Comparison of ENCODE assay signal across 8 cellular contexts in genomic region chr11:124481365-124482323, GRCh38. TPM values are rescaled to one million over a fixed set of nuclear protein-coding genes. Genes with fewer than 3 reads are reported as not detected.
A peak's percentile ranks its signal among the peaks of the same experiment; 100 is the strongest.
DNase-seq lines count a peak whose midpoint lies in the region; ATAC-seq, FAIRE-seq and TF ChIP-seq lines count a peak whose summit lies in the region.
"Had no signal": no experiment of that assay in that cellular context is flagged by ENCODE, and none has a peak within 500 bp of the region (broad histone marks: within the 10 kb centered on the region; RNA-seq: fewer than 3 reads in every experiment).

No MANE protein-coding gene starts in this region.

- CTCF ChIA-PET in endothelial cell of umbilical vein (lab: Charles Lee), result interaction anchor here (0.6 to 1.5 kb wide), 2 partner anchors 10 to 1085 kb away, joined by 3 to 5 read pairs; no protein-coding TSS in a partner anchor

- dilution Hi-C loops in endothelial cell of umbilical vein (cut with MboI; ENCODE audit: extremely low pct_ligation_motif_present, low sequenced_read_pairs), result no loop called here

- no peaks in the 10 kb centered on the region for H3K27me3 Mint-ChIP-seq in nephron (ENCODE audit: low read depth)

- TSS peak; percentile 45 for BruUV-seq in endothelial cell of umbilical vein (replicated peaks; lab: Mats Ljungman, UMichigan)

- FAIRE-seq in GM12892 (lab: Jason Lieb, UNC) (peak; percentile 83), endothelial cell of umbilical vein (lab: Jason Lieb, UNC) (peak; percentile 55), frontal cortex (lab: Jason Lieb, UNC) (no peak)
- FAIRE-seq: TTC549 had no signal

- H3K36me3 ChIP-seq in SJSA1 (no peaks in the 10 kb centered on the region), endothelial cell of umbilical vein (ENCODE audit: control insufficient read depth in 2 of 2, extremely low read depth in 1 of 2, insufficient read depth in 2 of 2, low read length in 2 of 2) (no peaks in the 10 kb centered on the region)

- intact Hi-C loops in endothelial cell of umbilical vein (cut with micrococcal nuclease), result no loop called here

- H4K20me1 ChIP-seq in endothelial cell of umbilical vein (replicated peaks; ENCODE audit: control insufficient read depth, extremely low read depth, insufficient read depth, low read length), result no peaks in the 10 kb centered on the region

- H3K4me2 ChIP-seq in endothelial cell of umbilical vein (ENCODE audit: insufficient read depth, low read length), result peak overlapping the region; percentile 68

- peaks cover under 1% of the 10 kb centered on the region for H3K9me3 Mint-ChIP-seq in nephron

- H3K4me3 ChIP-seq in SJSA1 (peak overlapping the region; percentile 24), endothelial cell of umbilical vein (replicated peaks in 1 of 3; ENCODE audit: insufficient read depth in 1 of 3, low read depth in 1 of 3, low read length in 3 of 3) (peak overlapping the region in 2 of 3 experiments; percentile 3 to 24)

- H3K4me1 Mint-ChIP-seq in nephron, result peaks cover 32% of the 10 kb centered on the region

- peak overlapping the region; percentile 70 for H2AFZ ChIP-seq in endothelial cell of umbilical vein (ENCODE audit: low read depth, low read length)

- no peak overlapping the region for H3K27ac ChIP-seq in SJSA1
- peak overlapping the region; percentile 39 for H3K27ac ChIP-seq in endothelial cell of umbilical vein (ENCODE audit: insufficient read depth, low read depth, low read length)

- H3K27me3 ChIP-seq in SJSA1 (replicated peaks) (no peaks in the 10 kb centered on the region), endothelial cell of umbilical vein (ENCODE audit: control insufficient read depth in 2 of 2, insufficient read depth in 2 of 2, low read length in 2 of 2) (peaks cover 0 to 7% of the 10 kb centered on the region in 2 experiments)

- DNase-seq in GM12892 (ENCODE audit: insufficient read length), result no peak
- peak in 1 of 2 experiments; percentile 39 for DNase-seq in SJSA1 (ENCODE audit: low read depth in 1 of 2, low spot score in 2 of 2)
- peak; percentile 27 for DNase-seq in endothelial cell of umbilical vein (ENCODE audit: low read depth, low spot score)
- no peak for DNase-seq in GM20000 (ENCODE audit: low spot score)
- DNase-seq in frontal cortex (ENCODE audit: low spot score in 2 of 2), result no peak

- H3K36me3 Mint-ChIP-seq in nephron (ENCODE audit: low read depth), result no peaks in the 10 kb centered on the region

- H3K4me1 ChIP-seq in SJSA1 (replicated peaks), result peaks cover 4% of the 10 kb centered on the region; the same call in 1 of the 2 replicates
- H3K4me1 ChIP-seq in endothelial cell of umbilical vein (ENCODE audit: control insufficient read depth, extremely low read depth, insufficient read depth, low read length), result peaks cover 10% of the 10 kb centered on the region

- H3K27ac Mint-ChIP-seq in nephron, result peak overlapping the region; percentile 31 to 79 (median 74)

- peak overlapping the region; percentile 68 to 76 (median 74) for H3K4me3 Mint-ChIP-seq in nephron

- TF ChIP-seq CTCF in endothelial cell of umbilical vein (IDR thresholded peaks at IDR 0.05; ENCODE audit: extremely low read depth in 1 of 2, insufficient read depth in 1 of 2, low read depth in 1 of 2, low read length in 2 of 2) (no peak), nephron (IDR thresholded peaks at IDR 0.05; ENCODE audit: unreplicated experiment in 3 of 3) (no peak), GM20000 (IDR thresholded peaks at IDR 0.05; ENCODE audit: extremely low read depth, missing control alignments) (no peak)

- H3K79me2 ChIP-seq in endothelial cell of umbilical vein (ENCODE audit: control insufficient read depth, insufficient read depth, low read length), result no peaks in the 10 kb centered on the region

- POLR2A ChIA-PET in endothelial cell of umbilical vein (lab: Charles Lee), result interaction anchor here (1.0 kb wide), 1 partner anchor 41 kb away, joined by 4 read pairs; no protein-coding TSS in a partner anchor

- H3K9ac ChIP-seq in endothelial cell of umbilical vein (replicated peaks; ENCODE audit: extremely low read depth, insufficient read depth, low read length), result peak overlapping the region; percentile 11

- no peak for TF ChIP-seq POLR2A in GM12892 (IDR thresholded peaks at IDR 0.05; ENCODE audit: low read depth, low read length)
- no peak for TF ChIP-seq POLR2A in endothelial cell of umbilical vein (IDR thresholded peaks at IDR 0.05; ENCODE audit: low read depth, low read length)

- H3K9me3 ChIP-seq in SJSA1 (replicated peaks) (no peaks in the 10 kb centered on the region), endothelial cell of umbilical vein (replicated peaks; ENCODE audit: control insufficient read depth, insufficient read depth, low read length) (no peaks in the 10 kb centered on the region)

- peak; percentile 74 for ATAC-seq in HG03354 (IDR thresholded peaks at IDR 0.05; ENCODE audit: poor library complexity, severe bottlenecking, unreplicated experiment)

- no peaks in the 10 kb centered on the region for H3K9me1 ChIP-seq in endothelial cell of umbilical vein (replicated peaks; ENCODE audit: control insufficient read depth, extremely low read depth, insufficient read depth, low read length)

TF ChIP-seq in endothelial cell of umbilical vein, 7 proteins besides CTCF, POLR2A, EP300 and RAD21:
- TF ChIP-seq FOS (IDR thresholded peaks at IDR 0.05; ENCODE audit: borderline replicate concordance, insufficient read depth, low read length) (peak; percentile 38), GATA2 (IDR thresholded peaks at IDR 0.05; ENCODE audit: insufficient read depth, insufficient read length, low read depth, low read length) (no peak)

RNA-seq across cellular contexts. Expression of gene OR8B8, which starts 36.1 kb away (rescaled TPM):
- polyA plus RNA-seq in GM12892 (2012; ENCODE audit: missing spikeins), result not detected
- not detected in 2 replicates for total RNA-seq in SJSA1 (2014; rRNA removed; shearing (Covaris generic))
- not detected in 2 replicates for total RNA-seq in endothelial cell of umbilical vein
- polyA plus RNA-seq in endothelial cell of umbilical vein, result not detected in 2 replicates
- polyA plus RNA-seq in endothelial cell of umbilical vein (2011; cell fraction: cytosol; rRNA removed), result not detected in 2 replicates
- polyA plus RNA-seq in endothelial cell of umbilical vein (2011; cell fraction: nucleus; rRNA removed), result not detected in 2 replicates
- not detected in 2 replicates for polyA plus RNA-seq in endothelial cell of umbilical vein (2012)
- not detected in 2 replicates for polyA minus RNA-seq in endothelial cell of umbilical vein
- not detected for polyA minus RNA-seq in endothelial cell of umbilical vein (2011; cell fraction: cytosol; rRNA and poly(A)+ RNA removed)
- polyA minus RNA-seq in endothelial cell of umbilical vein (2011; cell fraction: nucleus; rRNA and poly(A)+ RNA removed), result not detected in 2 replicates
- total RNA-seq in frontal cortex, result not detected

RNA-seq across cellular contexts. Expression of gene OR8B4, which starts 57.0 kb away (rescaled TPM):
- polyA plus RNA-seq in GM12892 (2012; ENCODE audit: missing spikeins), result not detected
- total RNA-seq in SJSA1 (2014; rRNA removed; shearing (Covaris generic)), result not detected in 2 replicates
- total RNA-seq in endothelial cell of umbilical vein (not detected in 2 replicates), frontal cortex (not detected)
- polyA plus RNA-seq in endothelial cell of umbilical vein, result not detected in 2 replicates
- polyA plus RNA-seq in endothelial cell of umbilical vein (2011; cell fraction: cytosol; rRNA removed), result not detected in 2 replicates
- polyA plus RNA-seq in endothelial cell of umbilical vein (2011; cell fraction: nucleus; rRNA removed), result not detected in 2 replicates
- not detected in 2 replicates for polyA plus RNA-seq in endothelial cell of umbilical vein (2012)
- polyA minus RNA-seq in endothelial cell of umbilical vein, result not detected in 2 replicates
- not detected for polyA minus RNA-seq in endothelial cell of umbilical vein (2011; cell fraction: cytosol; rRNA and poly(A)+ RNA removed)
- not detected in 2 replicates for polyA minus RNA-seq in endothelial cell of umbilical vein (2011; cell fraction: nucleus; rRNA and poly(A)+ RNA removed)
